ENCODE assay signal across 20 cellular contexts in the genomic region with DNA sequence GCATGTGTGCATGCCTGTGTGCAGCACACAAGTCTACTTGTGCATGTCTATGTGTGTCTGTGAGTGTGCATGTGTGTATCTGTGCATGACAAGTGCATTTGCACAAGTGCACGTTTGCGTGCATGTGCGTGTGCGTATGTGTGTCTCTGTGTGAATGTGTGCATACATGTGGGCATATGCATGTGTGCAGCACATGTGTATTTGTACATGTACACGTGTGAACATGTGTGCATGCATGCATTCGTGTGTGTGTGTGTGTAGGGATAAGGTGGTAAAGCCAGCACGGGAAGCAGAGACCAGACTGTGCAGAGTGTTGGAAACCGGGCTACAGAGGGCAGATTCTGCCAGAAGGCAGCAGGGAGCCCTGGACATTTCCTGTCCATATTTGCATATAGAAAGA. TPM values are rescaled to one million over a fixed set of nuclear protein-coding genes. Genes with fewer than 3 reads are reported as not detected.
A peak's percentile ranks its signal among the peaks of the same experiment; 100 is the strongest.
DNase-seq lines count a peak whose midpoint lies in the region; ATAC-seq, FAIRE-seq and TF ChIP-seq lines count a peak whose summit lies in the region.
"Had no signal": no experiment of that assay in that cellular context is flagged by ENCODE, and none has a peak within 500 bp of the region (broad histone marks: within the 10 kb centered on the region; RNA-seq: fewer than 3 reads in every experiment).

No MANE protein-coding gene starts in this region.

- no peaks in the 10 kb centered on the region for H3K9me2 ChIP-seq in GM23338 (ENCODE audit: insufficient read depth)

- no peak overlapping the region; the same call in 2 of the 3 replicates for H3K4me3 Mint-ChIP-seq in GM23338
- H3K4me3 Mint-ChIP-seq: B cell; CD4-positive, alpha-beta T cell had no signal

- H3K9me3 ChIP-seq in BLaER1 = no peaks in the 10 kb centered on the region
- H3K9me3 ChIP-seq in neuronal stem cell (replicated peaks in 1 of 2; ENCODE audit: control insufficient read depth in 2 of 2, insufficient read depth in 1 of 2, low read depth in 1 of 2, low read length in 2 of 2) = peaks cover 0 to 8% of the 10 kb centered on the region in 2 donors
- H3K9me3 ChIP-seq: A549 had no signal

- FAIRE-seq in bronchial epithelial cell (lab: Jason Lieb, UNC) = peak; percentile 99
- FAIRE-seq: A549 had no signal

- H3K4me1 Mint-ChIP-seq in GM23338 = peaks cover 39% of the 10 kb centered on the region

- no peak overlapping the region for H3K4ac ChIP-seq in neuronal stem cell (ENCODE audit: low read length)

- H3K23ac ChIP-seq in neuronal stem cell (ENCODE audit: low read depth, low read length, poor library complexity) = peak overlapping the region; percentile 3

- H3K36me3 Mint-ChIP-seq in GM23338 (ENCODE audit: low read depth) = no peaks in the 10 kb centered on the region

- no peaks in the 10 kb centered on the region for H3K36me3 ChIP-seq in BLaER1
- no peaks in the 10 kb centered on the region for H3K36me3 ChIP-seq in GM23338 (ENCODE audit: insufficient read depth)
- H3K36me3 ChIP-seq in bronchial epithelial cell (ENCODE audit: control insufficient read depth, insufficient read depth, low read length) = no peaks in the 10 kb centered on the region
- H3K36me3 ChIP-seq in neuronal stem cell (replicated peaks in 1 of 2; ENCODE audit: control insufficient read depth in 2 of 2, insufficient read depth in 2 of 2, low read length in 2 of 2) = peaks cover 0 to 2% of the 10 kb centered on the region in 2 donors

- peak overlapping the region; percentile 80 for H4K91ac ChIP-seq in neuronal stem cell (ENCODE audit: low read depth, low read length, poor library complexity)

- no CpG with 5 or more reads among the region's 8 CpGs for WGBS in neuronal stem cell (ENCODE audit: extremely low coverage in 2 of 2, insufficient read length in 2 of 2, insufficient replicate concordance in 1 of 2), 2 donors

- H3K27ac ChIP-seq in BLaER1 (no peak overlapping the region), GM23338 (ENCODE audit: low read depth) (no peak overlapping the region), neuronal stem cell (replicated peaks; ENCODE audit: low read length) (no peak overlapping the region)
- H3K27ac ChIP-seq: A549, GM23248 had no signal

- peak overlapping the region; percentile 12 for H2BK12ac ChIP-seq in neuronal stem cell (ENCODE audit: low read length)

- H3K9ac ChIP-seq in BLaER1 (no peak overlapping the region), neuronal stem cell (ENCODE audit: low read depth, low read length, poor library complexity) (peak overlapping the region; percentile 56)
- H3K9ac ChIP-seq: GM23248 had no signal

- H3K14ac ChIP-seq in neuronal stem cell (ENCODE audit: low read length) = peak overlapping the region; percentile 67

- no peak for DNase-seq in GM23338 (ENCODE audit: low spot score)
- DNase-seq in bronchial epithelial cell (ENCODE audit: low read depth) = no peak
- no peak for DNase-seq in neuronal stem cell (ENCODE audit: low spot score)
- DNase-seq in SIG-M5 (lab: John Stamatoyannopoulos, UW) = no peak
- DNase-seq in activated gamma-delta T cell (lab: John Stamatoyannopoulos, UW) = no peak
- no peak for DNase-seq in NCI-H2171 treated with DMSO at 0.1 percent for 48 hours (lab: John Stamatoyannopoulos, UW)
- DNase-seq: CD4-positive, alpha-beta T cell; COR-L47; DMS79 treated with DMSO at 0.1 percent for 48 hours; GM23248; IMR-90; MV-4-11; NCI-H1694 treated with DMSO at 0.1 percent for 48 hours; NCI-H2081 treated with DMSO at 0.1 percent for 48 hours; NCI-H446; NCI-H526 treated with DMSO at 0.1 percent for 48 hours had no signal

- H4K20me1 ChIP-seq in BLaER1 (no peaks in the 10 kb centered on the region), GM23338 (replicated peaks; ENCODE audit: insufficient read depth) (no peaks in the 10 kb centered on the region)

- H2BK15ac ChIP-seq in neuronal stem cell (ENCODE audit: low read length) = no peak overlapping the region

- H3F3A ChIP-seq in GM23338 (replicated peaks; ENCODE audit: low read depth) = peaks cover 16% of the 10 kb centered on the region

- no peak for ATAC-seq in GM23338
- ATAC-seq: Right ventricle myocardium inferior had no signal

- no peak overlapping the region for H2BK120ac ChIP-seq in neuronal stem cell (ENCODE audit: low read depth, low read length)

- no peak for TF ChIP-seq CTCF in GM23338 (conservative IDR thresholded peaks at IDR 0.05; ENCODE audit: low read depth in 2 of 2)
- no peak for TF ChIP-seq CTCF in bronchial epithelial cell (IDR thresholded peaks at IDR 0.05; ENCODE audit: insufficient read depth, low read length, severe bottlenecking)

- H3K27me3 Mint-ChIP-seq in GM23338 (ENCODE audit: insufficient read depth, low read depth, poor library complexity) = peaks cover 15% of the 10 kb centered on the region
- H3K27me3 Mint-ChIP-seq: B cell; CD4-positive, alpha-beta T cell had no signal

- H2AK5ac ChIP-seq in neuronal stem cell (ENCODE audit: low read depth, low read length) = no peak overlapping the region

- H3K4me3 ChIP-seq in BLaER1 = no peak overlapping the region
- no peak overlapping the region for H3K4me3 ChIP-seq in GM23338
- H3K4me3 ChIP-seq in bronchial epithelial cell (ENCODE audit: low read depth, low read length) = no peak overlapping the region
- H3K4me3 ChIP-seq in neuronal stem cell (ENCODE audit: low read length in 2 of 2) = peak overlapping the region in 1 of 2 donors; percentile 58
- H3K4me3 ChIP-seq: A549, GM23248 had no signal

- peak overlapping the region; percentile 77 for H3K4me2 ChIP-seq in BLaER1
- no peak overlapping the region for H3K4me2 ChIP-seq in GM23338
- no peak overlapping the region for H3K4me2 ChIP-seq in neuronal stem cell (ENCODE audit: insufficient read depth, low read length, poor library complexity, severe bottlenecking)
- H3K4me2 ChIP-seq: A549 had no signal

- H3K18ac ChIP-seq in neuronal stem cell (ENCODE audit: low read length) = peak overlapping the region; percentile 31

- H3K79me2 ChIP-seq in GM23338 (replicated peaks; ENCODE audit: insufficient read depth) = no peaks in the 10 kb centered on the region

- peak overlapping the region; percentile 76; the same call in 1 of the 2 replicates for H3K27ac Mint-ChIP-seq in GM23338
- H3K27ac Mint-ChIP-seq: B cell had no signal

- no peaks in the 10 kb centered on the region for H3K79me1 ChIP-seq in neuronal stem cell (ENCODE audit: low read depth, low read length)

- no peaks in the 10 kb centered on the region for H3K9me3 Mint-ChIP-seq in GM23338
- H3K9me3 Mint-ChIP-seq: CD4-positive, alpha-beta T cell had no signal

- no peak overlapping the region for H2BK5ac ChIP-seq in neuronal stem cell (ENCODE audit: low read length)

- H2AFZ ChIP-seq in GM23338 = no peak overlapping the region
- H2AFZ ChIP-seq in neuronal stem cell (ENCODE audit: low read length) = peak overlapping the region; percentile 56
- H2AFZ ChIP-seq: GM23248 had no signal

- H3K4me1 ChIP-seq in BLaER1 (peaks cover 93% of the 10 kb centered on the region), GM23338 (ENCODE audit: insufficient read depth) (peaks cover 20% of the 10 kb centered on the region), neuronal stem cell (ENCODE audit: control insufficient read depth in 2 of 2, insufficient read depth in 1 of 2, low read depth in 1 of 2, low read length in 2 of 2) (peaks cover 16 to 31% of the 10 kb centered on the region in 2 donors)
- H3K4me1 ChIP-seq: A549 had no signal

- peak overlapping the region; percentile 70 for H4K8ac ChIP-seq in neuronal stem cell (ENCODE audit: low read depth, low read length)

- no peaks in the 10 kb centered on the region for H3K27me3 ChIP-seq in BLaER1
- no peaks in the 10 kb centered on the region for H3K27me3 ChIP-seq in GM23338 (ENCODE audit: insufficient read depth)
- no peaks in the 10 kb centered on the region for H3K27me3 ChIP-seq in bronchial epithelial cell (ENCODE audit: control insufficient read depth, insufficient read depth, low read length)
- H3K27me3 ChIP-seq in neuronal stem cell (ENCODE audit: control insufficient read depth in 3 of 3, insufficient read depth in 3 of 3, low read depth in 1 of 3, low read length in 3 of 3) = no peaks in the 10 kb centered on the region

TF ChIP-seq in GM23338, 12 proteins besides CTCF, POLR2A, EP300 and RAD21 (continues in another document):
- no peak for TF ChIP-seq EZH2 (IDR thresholded peaks at IDR 0.05; ENCODE audit: low read depth, unreplicated experiment)
- no peak for TF ChIP-seq ZNF331 (CRISPR knock-in tag; IDR thresholded peaks at IDR 0.05; ENCODE audit: low read depth)

RNA-seq across cellular contexts. Expression of gene GNA12, which starts 35.9 kb away (rescaled TPM):
- 87.7 and 99.8 TPM in 2 replicates for total RNA-seq in GM23338 (2014; rRNA removed; shearing (Covaris generic))
- 24.0 and 25.2 TPM in 2 replicates for polyA plus RNA-seq in GM23338 (2016; fragmentation: Nextera tagmentation; extraction: Ambion mirVana)
- 12.1 and 12.8 TPM in 2 replicates for total RNA-seq in bronchial epithelial cell
- polyA plus RNA-seq in neuronal stem cell (2013, experiment 1 of 2) = 37.0 TPM
- 36.5 TPM for polyA plus RNA-seq in neuronal stem cell (2013, experiment 2 of 2)
